In the genomic region with DNA sequence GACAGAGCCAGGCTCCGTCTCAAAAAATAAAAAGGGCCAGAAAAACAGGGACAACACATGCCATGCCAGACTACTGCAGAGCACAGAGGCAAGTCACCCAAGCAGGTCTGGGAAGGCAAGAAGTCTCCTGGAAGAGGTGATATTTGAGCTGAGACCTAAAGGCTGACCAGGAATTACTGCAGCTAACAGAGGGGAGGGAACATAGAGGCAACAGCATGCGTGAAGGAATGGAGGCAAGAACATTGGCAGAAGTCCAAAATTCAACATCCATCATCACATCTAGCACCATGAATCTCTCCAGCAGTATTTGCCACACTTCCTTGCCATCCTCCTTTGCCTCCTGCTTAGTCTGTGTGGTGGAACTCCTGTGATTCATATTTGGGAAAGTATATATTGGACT, we compare ENCODE assay signal across 8 cellular contexts. TPM values are rescaled to one million over a fixed set of nuclear protein-coding genes. Genes with fewer than 3 reads are reported as not detected.
DNase-seq lines count a peak whose midpoint lies in the region; TF ChIP-seq lines count a peak whose summit lies in the region.

No MANE protein-coding gene starts in this region.

- WGBS in HUES64 = 86% methylated on average over 2 of the region's 2 CpGs

- peak; percentile 18 for DNase-seq in astrocyte of the hippocampus (ENCODE audit: low read depth, low spot score)
- peak; percentile 3 for DNase-seq in midbrain (lab: John Stamatoyannopoulos, UW)
- no peak for DNase-seq in HuH-7 (ENCODE audit: low spot score)
- no peak for DNase-seq in HCEC 1CT
- no peak for DNase-seq in germinal center (ENCODE audit: low spot score)
- no peak for DNase-seq in tibial artery

- H3K4me3 ChIP-seq in HUES64 (ENCODE audit: low read length) = peak overlapping the region; percentile 90
- H3K4me3 ChIP-seq in tibial artery = peak overlapping the region in 1 of 2 donors; percentile 93

- intact Hi-C loops in tibial artery (cut with DNase I; ENCODE audit: low total_unique reads) = no loop called here

- no peaks in the 10 kb centered on the region for H3K9me3 ChIP-seq in HUES64 (ENCODE audit: insufficient read depth, low read depth, low read length)
- H3K9me3 ChIP-seq in tibial artery = no peaks in the 10 kb centered on the region

- H3K36me3 ChIP-seq in HUES64 (ENCODE audit: insufficient read depth, low read length) = peaks cover 12% of the 10 kb centered on the region
- no peaks in the 10 kb centered on the region for H3K36me3 ChIP-seq in tibial artery

- H3K27me3 ChIP-seq in HUES64 (ENCODE audit: insufficient read depth, low read length) (no peaks in the 10 kb centered on the region), tibial artery (no peaks in the 10 kb centered on the region)

- peak overlapping the region; percentile 84 for H3K27ac ChIP-seq in C4-2B
- no peak overlapping the region for H3K27ac ChIP-seq in HUES64 (ENCODE audit: low read depth, low read length)
- no peak overlapping the region for H3K27ac ChIP-seq in tibial artery

- H3K4me1 ChIP-seq in HUES64 (ENCODE audit: insufficient read depth, low read length) = 0 out of 2 replicates have a peak, but pooled peaks cover 10% of the 10 kb centered on the region
- H3K4me1 ChIP-seq in tibial artery = peaks cover 0 to 35% (median 17%) of the 10 kb centered on the region in 4 donors

- H3K9ac ChIP-seq in HUES64 (ENCODE audit: low read depth, low read length) = peak overlapping the region; percentile 93

- no peak for TF ChIP-seq CTCF in C4-2B (conservative IDR thresholded peaks at IDR 0.05)
- no peak for TF ChIP-seq CTCF in tibial artery (IDR thresholded peaks at IDR 0.05)

RNA-seq across cellular contexts. Expression of gene TSEN2, which starts 0.9 kb away (rescaled TPM):
- 18.1 TPM for polyA plus RNA-seq in HUES64 (2013, experiment 1 of 2)
- 15.3 TPM for polyA plus RNA-seq in HUES64 (2013, experiment 2 of 2)

Comparison
In these comparisons a context has a peak if more than half of its experiments do, and no peak if none do; other contexts are left out.
1. DNase-seq: peak in astrocyte of the hippocampus (single experiment) and midbrain (single experiment); none in HuH-7 (single experiment), HCEC 1CT (single experiment), germinal center (single experiment) and tibial artery (0 of 2).